ENCODE assay signal across 1 cellular context in genomic region chr6:43806041-43806757, GRCh38.
TF ChIP-seq lines count a peak whose summit lies in the region.

No MANE protein-coding gene starts in this region.

TF ChIP-seq in HepG2, 621 proteins besides CTCF, POLR2A, EP300 and RAD21 (continued from another document and continues in another):
- TF ChIP-seq AHDC1 (CRISPR knock-in tag; IDR thresholded peaks at IDR 0.05; ENCODE audit: borderline replicate concordance) (peak; percentile 79), SRF (IDR thresholded peaks at IDR 0.05; ENCODE audit: low read depth, low read length) (no peak), CREB1 (IDR thresholded peaks at IDR 0.05) (no peak), CREB1 (CRISPR knock-in tag; IDR thresholded peaks at IDR 0.05) (peak; percentile 88), HNF4A (CRISPR knock-in tag; IDR thresholded peaks at IDR 0.05) (peak; percentile 99), HMG20A (CRISPR knock-in tag; IDR thresholded peaks at IDR 0.05; ENCODE audit: borderline replicate concordance) (peak; percentile 87; the same call in 1 of the 2 replicates), AKAP8 (CRISPR knock-in tag; IDR thresholded peaks at IDR 0.05) (no peak; the same call in 1 of the 2 replicates), HBP1 (CRISPR knock-in tag; IDR thresholded peaks at IDR 0.05; ENCODE audit: low read depth) (no peak; the same call in 1 of the 2 replicates), GTF3A (CRISPR knock-in tag; conservative IDR thresholded peaks at IDR 0.05) (no peak), TBP (CRISPR knock-in tag; IDR thresholded peaks at IDR 0.05) (no peak), SIX1 (CRISPR knock-in tag; IDR thresholded peaks at IDR 0.05; ENCODE audit: borderline replicate concordance) (peak; percentile 46; the same call in 1 of the 2 replicates), ZNF557 (CRISPR knock-in tag; IDR thresholded peaks at IDR 0.05) (no peak; the same call in 1 of the 2 replicates), HMGXB3 (CRISPR knock-in tag; IDR thresholded peaks at IDR 0.05; ENCODE audit: borderline replicate concordance) (peak; percentile 54; the same call in 1 of the 2 replicates), MTERF4 (CRISPR knock-in tag; IDR thresholded peaks at IDR 0.05) (peak; percentile 59; the same call in 1 of the 2 replicates), ISL2 (CRISPR knock-in tag; IDR thresholded peaks at IDR 0.05) (peak; percentile 87), ZNF891 (CRISPR knock-in tag; IDR thresholded peaks at IDR 0.05) (peak; percentile 96), ZMAT3 (CRISPR knock-in tag; conservative IDR thresholded peaks at IDR 0.05) (peak; percentile 69), AHR (CRISPR knock-in tag; IDR thresholded peaks at IDR 0.05) (no peak), ERF (CRISPR knock-in tag; IDR thresholded peaks at IDR 0.05) (peak; percentile 84), ZKSCAN8 (CRISPR knock-in tag; IDR thresholded peaks at IDR 0.05; ENCODE audit: borderline replicate concordance) (peak; percentile 56), GPBP1L1 (CRISPR knock-in tag; IDR thresholded peaks at IDR 0.05) (no peak), FOSL1 (CRISPR knock-in tag; IDR thresholded peaks at IDR 0.05; ENCODE audit: borderline replicate concordance) (no peak; the same call in 1 of the 2 replicates), KAT8 (CRISPR knock-in tag; IDR thresholded peaks at IDR 0.05) (peak; percentile 58; the same call in 1 of the 2 replicates), THAP11 (CRISPR knock-in tag; IDR thresholded peaks at IDR 0.05) (peak; percentile 59), JDP2 (CRISPR knock-in tag; IDR thresholded peaks at IDR 0.05; ENCODE audit: borderline replicate concordance) (no peak), PAXIP1 (CRISPR knock-in tag; conservative IDR thresholded peaks at IDR 0.05) (peak; percentile 98), ZNF619 (CRISPR knock-in tag; IDR thresholded peaks at IDR 0.05) (peak; percentile 62; the same call in 1 of the 2 replicates), ZNF790 (CRISPR knock-in tag; IDR thresholded peaks at IDR 0.05; ENCODE audit: borderline replicate concordance) (peak; percentile 60; the same call in 1 of the 2 replicates), ZNF431 (CRISPR knock-in tag; IDR thresholded peaks at IDR 0.05; ENCODE audit: borderline replicate concordance, low read depth) (peak; percentile 51), ZNF234 (CRISPR knock-in tag; conservative IDR thresholded peaks at IDR 0.05) (no peak), ZUFSP (CRISPR knock-in tag; IDR thresholded peaks at IDR 0.05; ENCODE audit: borderline replicate concordance) (no peak), MXI1 (IDR thresholded peaks at IDR 0.05; ENCODE audit: borderline replicate concordance, low read depth, low read length) (peak; percentile 72; the same call in 1 of the 3 replicates), ZNF788 (CRISPR knock-in tag; IDR thresholded peaks at IDR 0.05; ENCODE audit: borderline replicate concordance) (peak; percentile 77), MLLT10 (CRISPR knock-in tag; IDR thresholded peaks at IDR 0.05) (no peak), ZNF776 (CRISPR knock-in tag; IDR thresholded peaks at IDR 0.05) (0 out of 2 replicates have a peak, but pooled peaks have one; percentile 49), THAP7 (CRISPR knock-in tag; IDR thresholded peaks at IDR 0.05) (no peak; the same call in 1 of the 2 replicates), ZNF572 (CRISPR knock-in tag; IDR thresholded peaks at IDR 0.05) (peak; percentile 96), MBD4 (IDR thresholded peaks at IDR 0.05; ENCODE audit: borderline replicate concordance, low read length) (no peak), ZFP90 (CRISPR knock-in tag; IDR thresholded peaks at IDR 0.05; ENCODE audit: borderline replicate concordance) (peak; percentile 55; the same call in 1 of the 2 replicates), ZNF430 (CRISPR knock-in tag; IDR thresholded peaks at IDR 0.05) (peak; percentile 47), ETV5 (CRISPR knock-in tag; IDR thresholded peaks at IDR 0.05; ENCODE audit: borderline replicate concordance) (peak; percentile 60; the same call in 1 of the 2 replicates), ZFP1 (CRISPR knock-in tag; IDR thresholded peaks at IDR 0.05) (no peak), GFI1 (CRISPR knock-in tag; IDR thresholded peaks at IDR 0.05; ENCODE audit: borderline replicate concordance) (peak; percentile 97)
